In the genomic region with DNA sequence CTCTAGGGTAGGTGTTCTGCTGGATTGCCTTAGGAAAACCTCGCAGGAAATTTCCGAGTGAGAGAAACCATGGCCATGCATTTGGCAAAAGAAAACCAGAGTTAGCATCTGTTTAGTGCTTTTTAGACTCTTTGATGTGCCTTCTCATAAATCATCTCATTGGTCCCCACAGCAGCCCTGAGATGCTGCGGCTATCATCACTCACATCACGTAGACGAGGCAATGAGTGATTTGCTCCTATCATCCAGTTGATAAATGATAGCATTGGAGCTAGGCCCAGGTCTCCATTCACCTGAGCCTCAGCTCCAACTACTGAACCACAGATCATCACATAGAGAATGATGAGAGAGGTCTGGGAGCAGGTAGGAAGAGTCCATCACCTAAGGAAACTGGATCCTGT, we compare ENCODE assay signal across 23 cellular contexts.
"Had no signal": no experiment of that assay in that cellular context is flagged by ENCODE, and none has a peak within 500 bp of the region (broad histone marks: within the 10 kb centered on the region; RNA-seq: fewer than 3 reads in every experiment).

No MANE protein-coding gene starts in this region.

- DNase-seq: colonic mucosa; cortex of kidney; effector CD4-positive, alpha-beta T cell; effector memory CD4-positive, alpha-beta T cell; foreskin keratinocyte; heart left ventricle; hypothalamus; immature natural killer cell; left cardiac atrium; left lung; left ventricle myocardium superior; lower lobe of right lung; mesendoderm; midbrain; naive thymus-derived CD4-positive, alpha-beta T cell had no signal

- H3K4me3 Mint-ChIP-seq: dendritic cell treated with granulocyte-macrophage colony-stimulating factor and Interleukin-4, amounts not matched to agents 40 ng/mL and 50 ng/mL, for 4 days; immature natural killer cell; memory B cell; naive thymus-derived CD4-positive, alpha-beta T cell had no signal

- H3K27me3 ChIP-seq: colonic mucosa, esophagus muscularis mucosa, gastroesophageal sphincter, heart left ventricle, hepatocyte, left lung had no signal

- H3K27me3 Mint-ChIP-seq: dendritic cell treated with granulocyte-macrophage colony-stimulating factor and Interleukin-4, amounts not matched to agents 40 ng/mL and 50 ng/mL, for 4 days had no signal

- H3K27ac Mint-ChIP-seq: dendritic cell treated with granulocyte-macrophage colony-stimulating factor and Interleukin-4, amounts not matched to agents 40 ng/mL and 50 ng/mL, for 4 days; immature natural killer cell; memory B cell; naive thymus-derived CD4-positive, alpha-beta T cell had no signal

- H3K27ac ChIP-seq: colonic mucosa, esophagus muscularis mucosa, foreskin keratinocyte, gastroesophageal sphincter, heart left ventricle, hepatocyte, left lung, lower lobe of right lung had no signal

- H3K36me3 Mint-ChIP-seq: immature natural killer cell; memory B cell; naive thymus-derived CD4-positive, alpha-beta T cell had no signal

- H3K9me3 Mint-ChIP-seq: dendritic cell treated with granulocyte-macrophage colony-stimulating factor and Interleukin-4, amounts not matched to agents 40 ng/mL and 50 ng/mL, for 4 days; immature natural killer cell; memory B cell; naive thymus-derived CD4-positive, alpha-beta T cell had no signal

- H3K4me3 ChIP-seq: colonic mucosa, esophagus muscularis mucosa, gastroesophageal sphincter, heart left ventricle, hepatocyte, left lung, lower lobe of right lung had no signal

- FAIRE-seq: endothelial cell of umbilical vein, frontal cortex, keratinocyte had no signal

- H3K4me1 Mint-ChIP-seq: immature natural killer cell; memory B cell; naive thymus-derived CD4-positive, alpha-beta T cell had no signal
